14 cellular contexts compared by ENCODE assay signal in the genomic region with DNA sequence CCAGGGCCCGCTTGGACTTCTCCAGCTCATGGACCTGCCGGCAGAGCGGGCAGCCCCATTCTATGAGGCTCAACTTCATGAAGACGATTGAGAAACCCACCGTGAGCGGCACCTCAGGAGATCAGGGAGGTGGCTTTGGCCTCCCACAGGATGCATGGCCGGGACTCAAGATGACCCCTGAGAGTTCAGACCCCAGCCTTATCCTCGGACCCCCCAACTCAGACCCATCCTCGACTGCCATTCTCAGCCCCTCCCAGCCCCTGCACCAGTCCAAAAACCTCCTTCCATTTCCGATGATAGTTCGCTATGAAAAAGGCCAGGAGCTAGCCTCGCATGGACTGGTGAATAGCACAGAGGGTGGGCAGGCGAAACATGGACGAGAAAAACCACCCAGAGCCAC.
DNase-seq lines count a peak whose midpoint lies in the region; ATAC-seq and TF ChIP-seq lines count a peak whose summit lies in the region.
"Had no signal": no experiment of that assay in that cellular context is flagged by ENCODE, and none has a peak within 500 bp of the region (broad histone marks: within the 10 kb centered on the region; RNA-seq: fewer than 3 reads in every experiment).

No MANE protein-coding gene starts in this region.

- H3K23ac ChIP-seq in IMR-90 (ENCODE audit: low read depth, low read length): no peak overlapping the region

- H3K4me1 ChIP-seq in IMR-90 (ENCODE audit: control insufficient read depth, insufficient read depth, low read length) (no peaks in the 10 kb centered on the region), esophagus muscularis mucosa (peaks cover 0 to 92% (median 45%) of the 10 kb centered on the region in 4 donors), sigmoid colon (peaks cover 0 to 40% (median 9%) of the 10 kb centered on the region in 4 donors)

- intact Hi-C loops in IMR-90 (cut with micrococcal nuclease): no loop called here
- intact Hi-C loops in esophagus muscularis mucosa (cut with DNase I): no loop called here
- intact Hi-C loops in sigmoid colon (cut with DNase I): no loop called here

- H2BK120ac ChIP-seq in IMR-90 (ENCODE audit: low read depth, low read length): no peak overlapping the region

- no peak for ATAC-seq in IMR-90 (ENCODE audit: low read depth)
- ATAC-seq: CD8-positive, alpha-beta T cell had no signal

- H3K36me3 ChIP-seq in IMR-90 (ENCODE audit: control insufficient read depth, insufficient read depth, low read length): peaks cover 26% of the 10 kb centered on the region
- peaks cover 70 to 100% (median 100%) of the 10 kb centered on the region in 4 donors for H3K36me3 ChIP-seq in esophagus muscularis mucosa
- H3K36me3 ChIP-seq in sigmoid colon: peaks cover 97 to 100% (median 99%) of the 10 kb centered on the region in 4 donors

- TF ChIP-seq POLR2A in GM18951 (IDR thresholded peaks at IDR 0.05; ENCODE audit: extremely low read depth, insufficient read depth, insufficient read length): peak; percentile 13
- no peak for TF ChIP-seq POLR2A in IMR-90 (IDR thresholded peaks at IDR 0.05; ENCODE audit: low read depth, low read length)
- TF ChIP-seq POLR2A in esophagus muscularis mucosa (IDR thresholded peaks at IDR 0.05; ENCODE audit: low read depth): no peak
- no peak for TF ChIP-seq POLR2A in sigmoid colon (IDR thresholded peaks at IDR 0.05)

- CTCF ChIA-PET in IMR-90 (lab: Yijun Ruan, JAX): no interaction called here

- H2BK5ac ChIP-seq in IMR-90 (ENCODE audit: low read depth, low read length, poor library complexity, severe bottlenecking): no peak overlapping the region

- no peak overlapping the region for H3K56ac ChIP-seq in IMR-90 (ENCODE audit: extremely low read depth, insufficient read depth, low read length)

- no peaks in the 10 kb centered on the region for H3K27me3 ChIP-seq in IMR-90 (ENCODE audit: control insufficient read depth, insufficient read depth, low read length)
- no peaks in the 10 kb centered on the region for H3K27me3 ChIP-seq in esophagus muscularis mucosa
- no peaks in the 10 kb centered on the region for H3K27me3 ChIP-seq in sigmoid colon
- H3K27me3 ChIP-seq: BLaER1 treated with 17β-estradiol and CSF1 and Interleukin-3, amounts not matched to agents 10 nM and 100 nM had no signal

- H2BK15ac ChIP-seq in IMR-90 (ENCODE audit: low read depth, low read length): no peak overlapping the region

- no peaks in the 10 kb centered on the region for H3K79me1 ChIP-seq in IMR-90 (ENCODE audit: low read depth in 1 of 2, low read length in 2 of 2)

- H3K4me3 ChIP-seq in IMR-90 (ENCODE audit: insufficient read depth, low read depth, low read length): no peak overlapping the region
- H3K4me3 ChIP-seq in esophagus muscularis mucosa: no peak overlapping the region
- H3K4me3 ChIP-seq in sigmoid colon: no peak overlapping the region
- H3K4me3 ChIP-seq: BLaER1 treated with 17β-estradiol and CSF1 and Interleukin-3, amounts not matched to agents 10 nM and 100 nM had no signal

- no peak overlapping the region for H4K8ac ChIP-seq in IMR-90 (ENCODE audit: low read depth in 2 of 2, low read length in 2 of 2)

- dilution Hi-C loops in IMR-90 (cut with HindIII; ENCODE audit: low sequenced_read_pairs, unreplicated experiment): no loop called here

- H2AK5ac ChIP-seq in IMR-90 (ENCODE audit: low read depth, low read length): no peak overlapping the region

- DNase-seq in IMR-90 (no peak), esophagus muscularis mucosa (ENCODE audit: extremely low spot score) (no peak), sigmoid colon (no peak), LoVo (ENCODE audit: low spot score) (no peak), H4 (ENCODE audit: low spot score) (no peak)
- DNase-seq in stimulated activated CD4-positive, alpha-beta T cell treated with anti-CD3 and anti-CD28 coated beads, Interleukin-2, amount 100 ng/mL, for 24 hours: no peak
- DNase-seq: Calu3; CD8-positive, alpha-beta T cell; DMS79 treated with DMSO at 0.1 percent for 48 hours; GF-D8; HCEC 1CT had no signal

- 0 out of 2 replicates have a peak, but pooled peaks cover 10% of the 10 kb centered on the region for H3K9me1 ChIP-seq in IMR-90 (ENCODE audit: insufficient read depth, low read length)

- H4K5ac ChIP-seq in IMR-90 (ENCODE audit: low read depth, low read length): no peak overlapping the region

- H3K4ac ChIP-seq in IMR-90 (ENCODE audit: low read depth, low read length): no peak overlapping the region

- H3K9ac ChIP-seq in IMR-90 (ENCODE audit: low read depth, low read length): no peak overlapping the region
- H3K9ac ChIP-seq: BLaER1 treated with 17β-estradiol and CSF1 and Interleukin-3, amounts not matched to agents 10 nM and 100 nM had no signal

- no peak overlapping the region for H2AFZ ChIP-seq in IMR-90 (replicated peaks; ENCODE audit: low read length, poor library complexity)

- BruUV-seq in IMR-90 (replicated peaks; lab: Mats Ljungman, UMichigan): no TSS peak

- no peak overlapping the region for H3K14ac ChIP-seq in IMR-90 (replicated peaks; ENCODE audit: low read depth, low read length)

- TF ChIP-seq RAD21 in IMR-90 (IDR thresholded peaks at IDR 0.05; ENCODE audit: low read length): no peak

- no peaks in the 10 kb centered on the region; the same call in 1 of the 2 replicates for H4K20me1 ChIP-seq in IMR-90 (ENCODE audit: insufficient read depth, low read length)

- no peak overlapping the region for H3K4me2 ChIP-seq in IMR-90 (ENCODE audit: low read depth, low read length)
- H3K4me2 ChIP-seq: BLaER1 treated with 17β-estradiol and CSF1 and Interleukin-3, amounts not matched to agents 10 nM and 100 nM had no signal

- TF ChIP-seq EP300 in esophagus muscularis mucosa (IDR thresholded peaks at IDR 0.05) (no peak), sigmoid colon (IDR thresholded peaks at IDR 0.05) (no peak)

- POLR2A ChIA-PET in IMR-90 (lab: Charles Lee; ENCODE audit: unreplicated experiment): no interaction called here

- H3K9me3 ChIP-seq in IMR-90 (ENCODE audit: control insufficient read depth, insufficient read depth, low read length): no peaks in the 10 kb centered on the region
- H3K9me3 ChIP-seq in esophagus muscularis mucosa: no peaks in the 10 kb centered on the region
- no peaks in the 10 kb centered on the region for H3K9me3 ChIP-seq in sigmoid colon
- H3K9me3 ChIP-seq: BLaER1 treated with 17β-estradiol and CSF1 and Interleukin-3, amounts not matched to agents 10 nM and 100 nM had no signal

- 100% methylated on average over 5 of the region's 14 CpGs; no CpG with 5 or more reads in 1 of the 2 experiments for WGBS in IMR-90 (ENCODE audit: extremely low coverage in 2 of 2, insufficient read length in 1 of 2), 2 experiments
- 81% methylated on average over 10 of the region's 14 CpGs for WGBS in esophagus muscularis mucosa
- WGBS in sigmoid colon, 2 donors: 95 to 97% methylated on average over 14 of the region's 14 CpGs

- no peak overlapping the region for H3K27ac ChIP-seq in IMR-90 (ENCODE audit: insufficient read depth, low read length)
- H3K27ac ChIP-seq in esophagus muscularis mucosa (replicated peaks in 1 of 4): peak overlapping the region; percentile 41 to 68 (median 52)
- peak overlapping the region; percentile 34 to 71 (median 61) for H3K27ac ChIP-seq in sigmoid colon
- H3K27ac ChIP-seq: BLaER1 treated with 17β-estradiol and CSF1 and Interleukin-3, amounts not matched to agents 10 nM and 100 nM; HL-60 had no signal

- no peak overlapping the region for H2BK20ac ChIP-seq in IMR-90 (ENCODE audit: low read depth, low read length)

- no peak overlapping the region for H4K91ac ChIP-seq in IMR-90 (ENCODE audit: insufficient read depth, low read depth, low read length)

- TF ChIP-seq CTCF in IMR-90 (conservative IDR thresholded peaks at IDR 0.05; ENCODE audit: low read depth, low read length) (no peak), esophagus muscularis mucosa (IDR thresholded peaks at IDR 0.05) (no peak), sigmoid colon (IDR thresholded peaks at IDR 0.05) (no peak)

- no peak overlapping the region for H3K18ac ChIP-seq in IMR-90 (ENCODE audit: low read depth, low read length)

- H2AK9ac ChIP-seq in IMR-90 (replicated peaks; ENCODE audit: low read depth, low read length, poor library complexity): peak overlapping the region; percentile 50

- in situ Hi-C loops in GM18951 (cut with MboI; ENCODE audit: low sequenced_read_pairs, unreplicated experiment) (no loop called here), IMR-90 (cut with MboI; ENCODE audit: low sequenced_read_pairs) (no loop called here)

TF ChIP-seq in IMR-90, 13 proteins besides CTCF, POLR2A, EP300 and RAD21:
- no peak for TF ChIP-seq MXI1 (IDR thresholded peaks at IDR 0.05; ENCODE audit: borderline replicate concordance, low read depth, low read length)
TF ChIP-seq in IMR-90: peak in this region for 0.
